ENCODE assay signal across 22 cellular contexts in the genomic region with DNA sequence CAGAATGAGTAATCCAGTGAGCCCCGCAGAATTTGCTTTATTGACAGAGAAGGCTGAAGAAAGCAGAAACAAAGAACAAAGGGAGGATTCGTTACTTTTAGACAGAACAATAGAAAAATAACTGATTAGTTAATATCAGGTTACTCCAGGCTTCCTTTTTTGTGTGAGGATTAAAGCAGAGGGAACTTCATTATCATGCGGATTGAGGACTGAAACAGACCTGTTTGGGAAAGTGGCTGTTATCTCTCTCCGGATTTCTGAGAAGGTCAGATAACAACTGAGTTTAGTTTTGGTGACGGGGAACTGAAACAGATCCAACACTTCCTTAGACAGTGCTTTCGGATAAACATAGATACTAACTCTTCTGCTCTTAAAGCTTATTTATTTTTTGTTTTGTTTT.
"Had no signal": no experiment of that assay in that cellular context is flagged by ENCODE, and none has a peak within 500 bp of the region (broad histone marks: within the 10 kb centered on the region; RNA-seq: fewer than 3 reads in every experiment).

No MANE protein-coding gene starts in this region.

- H3K36me3 ChIP-seq: heart left ventricle, left ventricle myocardium inferior, sigmoid colon, uterus had no signal

- H3K27ac ChIP-seq: epithelial cell of prostate, heart left ventricle, left ventricle myocardium inferior, sigmoid colon, uterus had no signal

- H3K27ac Mint-ChIP-seq: activated B cell treated with CpG ODN at 0.5 μM for 24 hours; activated CD4-positive, alpha-beta T cell treated with anti-CD3 and anti-CD28 coated beads for 36 hours; activated naive CD8-positive, alpha-beta T cell treated with anti-CD3 and anti-CD28 coated beads for 36 hours; activated T-cell treated with anti-CD3 and anti-CD28 coated beads, Interleukin-2, amount 50 U/mL, for 24 hours; activated T-helper 17 cell treated with anti-CD3 and anti-CD28 coated beads, Interleukin-2, amount 50 U/mL, for 72 hours; effector memory CD8-positive, alpha-beta T cell; natural killer cell treated with Interleukin-12 subunit alpha and Interleukin-12 subunit beta and Interleukin-15 and Interleukin-18, amount 100 ng/mL, for 72 hours; stimulated activated naive B cell treated with anti-CD40 and anti-IgM and Interleukin-4, amounts not matched to agents 10 μg/mL and 1 μg/mL and 100 μg/mL, for 72 hours; T-helper 2 cell treated with Interferon-gamma antibody and Interleukin-4, amounts not matched to agents 5 μg/mL and 100 μg/mL, for 36 hours had no signal

- H3K27me3 ChIP-seq: uterus had no signal

- H3K4me3 Mint-ChIP-seq: activated B cell treated with CpG ODN at 0.5 μM for 24 hours; activated CD4-positive, alpha-beta T cell treated with anti-CD3 and anti-CD28 coated beads for 36 hours; activated naive CD8-positive, alpha-beta T cell treated with anti-CD3 and anti-CD28 coated beads for 36 hours; activated T-cell treated with anti-CD3 and anti-CD28 coated beads, Interleukin-2, amount 50 U/mL, for 24 hours; activated T-helper 17 cell treated with anti-CD3 and anti-CD28 coated beads, Interleukin-2, amount 50 U/mL, for 72 hours; effector memory CD8-positive, alpha-beta T cell; natural killer cell treated with Interleukin-12 subunit alpha and Interleukin-12 subunit beta and Interleukin-15 and Interleukin-18, amount 100 ng/mL, for 72 hours; stimulated activated naive B cell treated with anti-CD40 and anti-IgM and Interleukin-4, amounts not matched to agents 10 μg/mL and 1 μg/mL and 100 μg/mL, for 72 hours; T-helper 2 cell treated with Interferon-gamma antibody and Interleukin-4, amounts not matched to agents 5 μg/mL and 100 μg/mL, for 36 hours had no signal

- H3K9me3 Mint-ChIP-seq: activated T-helper 17 cell treated with anti-CD3 and anti-CD28 coated beads, Interleukin-2, amount 50 U/mL, for 72 hours; effector memory CD8-positive, alpha-beta T cell; natural killer cell treated with Interleukin-12 subunit alpha and Interleukin-12 subunit beta and Interleukin-15 and Interleukin-18, amount 100 ng/mL, for 72 hours had no signal

- H3K4me1 Mint-ChIP-seq: activated B cell treated with CpG ODN at 0.5 μM for 24 hours; activated CD4-positive, alpha-beta T cell treated with anti-CD3 and anti-CD28 coated beads for 36 hours; activated naive CD8-positive, alpha-beta T cell treated with anti-CD3 and anti-CD28 coated beads for 36 hours; activated T-helper 17 cell treated with anti-CD3 and anti-CD28 coated beads, Interleukin-2, amount 50 U/mL, for 72 hours; stimulated activated naive B cell treated with anti-CD40 and anti-IgM and Interleukin-4, amounts not matched to agents 10 μg/mL and 1 μg/mL and 100 μg/mL, for 72 hours had no signal

- H3K4me3 ChIP-seq: heart left ventricle, left ventricle myocardium inferior, sigmoid colon, uterus had no signal

- H3K36me3 Mint-ChIP-seq: activated naive CD8-positive, alpha-beta T cell treated with anti-CD3 and anti-CD28 coated beads for 36 hours; natural killer cell treated with Interleukin-12 subunit alpha and Interleukin-12 subunit beta and Interleukin-15 and Interleukin-18, amount 100 ng/mL, for 72 hours; stimulated activated naive B cell treated with anti-CD40 and anti-IgM and Interleukin-4, amounts not matched to agents 10 μg/mL and 1 μg/mL and 100 μg/mL, for 72 hours had no signal

- H3K4me1 ChIP-seq: heart left ventricle, left ventricle myocardium inferior, sigmoid colon, uterus had no signal

- ATAC-seq: activated CD4-positive, alpha-beta T cell treated with anti-CD3 and anti-CD28 coated beads for 36 hours; activated T-helper 17 cell treated with anti-CD3 and anti-CD28 coated beads, Interleukin-2, amount 50 U/mL, for 72 hours; effector memory CD8-positive, alpha-beta T cell; heart left ventricle; natural killer cell treated with Interleukin-12 subunit alpha and Interleukin-12 subunit beta and Interleukin-15 and Interleukin-18, amount 100 ng/mL, for 72 hours; stimulated activated naive B cell treated with anti-CD40 and anti-IgM and Interleukin-4, amounts not matched to agents 10 μg/mL and 1 μg/mL and 100 μg/mL, for 72 hours had no signal

- H3K9me3 ChIP-seq: sigmoid colon, uterus had no signal

- DNase-seq: activated B cell treated with CpG ODN at 0.5 μM for 24 hours; activated CD4-positive, alpha-beta T cell treated with anti-CD3 and anti-CD28 coated beads for 36 hours; activated CD4-positive, alpha-beta T cell treated with anti-CD3 and anti-CD28 coated beads, Interleukin-2, amount 50 U/mL, for 4 hours; activated CD8-positive, alpha-beta memory T cell treated with anti-CD3 and anti-CD28 coated beads for 24 hours; activated CD8-positive, alpha-beta memory T cell treated with anti-CD3 and anti-CD28 coated beads, Interleukin-2, amount 50 U/mL, for 4 hours; activated naive CD8-positive, alpha-beta T cell treated with anti-CD3 and anti-CD28 coated beads for 36 hours; activated T-cell treated with anti-CD3 and anti-CD28 coated beads, Interleukin-2, amount 50 U/mL, for 24 hours; central memory CD4-positive, alpha-beta T cell; effector memory CD8-positive, alpha-beta T cell; heart left ventricle; left ventricle myocardium inferior; retina; sigmoid colon; stimulated activated CD4-positive, alpha-beta T cell treated with anti-CD3 and anti-CD28 coated beads, Interleukin-2, amount 100 ng/mL, for 48 hours; stimulated activated CD8-positive, alpha-beta memory T cell treated with anti-CD3 and anti-CD28 coated beads, Interleukin-4, amount 100 ng/mL, for 48 hours; stimulated activated naive B cell treated with anti-CD40 and anti-IgM and Interleukin-4, amounts not matched to agents 10 μg/mL and 1 μg/mL and 100 μg/mL, for 72 hours; trophoblast cell; uterus had no signal
